Comparison of ENCODE assay signal across 8 cellular contexts in the genomic region with DNA sequence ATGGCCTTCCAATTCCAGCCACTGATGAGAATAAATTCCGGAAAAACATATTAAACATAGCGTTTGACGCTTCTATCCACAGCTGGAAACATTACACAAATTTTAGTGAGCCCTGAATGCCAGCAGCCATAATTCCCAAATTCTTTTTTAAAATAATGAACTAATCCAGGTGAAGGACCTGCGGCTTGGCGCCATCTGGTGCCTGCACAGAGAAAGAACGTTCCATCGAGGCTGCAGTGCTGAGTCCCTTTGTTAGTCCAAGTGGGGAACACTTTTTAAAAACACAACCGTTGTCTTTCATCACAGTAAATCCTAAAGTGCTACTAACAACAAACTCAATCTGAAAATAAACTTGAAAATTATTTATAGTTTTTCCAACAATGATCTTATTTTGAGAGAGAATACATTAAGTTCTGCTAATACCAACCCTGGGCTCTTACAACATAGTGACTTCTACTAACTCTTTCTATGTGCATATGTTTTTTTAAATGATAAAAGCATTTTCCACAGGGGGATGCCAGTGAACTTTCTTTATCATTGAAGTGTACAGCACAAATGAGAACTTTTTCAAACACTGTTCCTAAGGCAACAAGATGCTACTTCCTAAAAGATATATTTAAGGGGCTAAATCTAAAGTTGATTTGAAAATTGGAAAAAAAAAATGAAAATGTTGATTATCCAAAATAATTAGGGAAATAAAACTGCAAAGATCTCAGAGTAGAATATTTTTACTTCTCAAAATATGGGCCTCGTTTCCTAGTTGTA.
DNase-seq lines count a peak whose midpoint lies in the region; ATAC-seq and TF ChIP-seq lines count a peak whose summit lies in the region.

No MANE protein-coding gene starts in this region.

- H2AFZ ChIP-seq in hepatocyte = no peak overlapping the region

- H3K9me3 ChIP-seq in hepatocyte (ENCODE audit: low read depth) = no peaks in the 10 kb centered on the region

- ATAC-seq in activated CD8-positive, alpha-beta T cell treated with anti-CD3 and anti-CD28 coated beads for 36 hours = peak; percentile 55

- H3K4me3 ChIP-seq in hepatocyte = no peak overlapping the region

- no peaks in the 10 kb centered on the region for H3K36me3 Mint-ChIP-seq in activated CD8-positive, alpha-beta T cell treated with anti-CD3 and anti-CD28 coated beads for 36 hours (ENCODE audit: low read depth)

- H3K79me2 ChIP-seq in hepatocyte = no peaks in the 10 kb centered on the region

- H3K27ac ChIP-seq in hepatocyte = peak overlapping the region; percentile 7

- no peaks in the 10 kb centered on the region for H3K36me3 ChIP-seq in hepatocyte (replicated peaks; ENCODE audit: insufficient read depth, low read depth)

- no peaks in the 10 kb centered on the region for H3K4me1 Mint-ChIP-seq in activated CD8-positive, alpha-beta T cell treated with anti-CD3 and anti-CD28 coated beads for 36 hours (ENCODE audit: low read depth)

- H3K27ac Mint-ChIP-seq in activated CD8-positive, alpha-beta T cell treated with anti-CD3 and anti-CD28 coated beads for 36 hours = no peak overlapping the region

- peaks cover 21% of the 10 kb centered on the region for H3K27me3 Mint-ChIP-seq in activated CD8-positive, alpha-beta T cell treated with anti-CD3 and anti-CD28 coated beads for 36 hours

- no peaks in the 10 kb centered on the region for H3K27me3 ChIP-seq in hepatocyte

- CTCF ChIA-PET in activated CD8-positive, alpha-beta T cell treated with anti-CD3 and anti-CD28 coated beads for 36 hours (lab: Charles Lee) = interaction anchor here (0.7 to 1.6 kb wide), 8 partner anchors 11 to 679 kb away, joined by 3 to 7 read pairs (median 4); no protein-coding TSS in a partner anchor

- DNase-seq in activated T-cell treated with anti-CD3 and anti-CD28 coated beads for 24 hours (ENCODE audit: low read depth) (peak; percentile 7), M059J (ENCODE audit: low read depth) (peak; percentile 35), hepatocyte (ENCODE audit: low spot score) (peak; percentile 69), cortex of kidney (lab: John Stamatoyannopoulos, UW) (no peak)
- DNase-seq in activated T-cell treated with anti-CD3 and anti-CD28 coated beads, Interleukin-2, amount 50 U/mL, for 1 hour = no peak
- DNase-seq in activated CD8-positive, alpha-beta T cell treated with anti-CD3 and anti-CD28 coated beads for 36 hours = peak; percentile 51
- DNase-seq in stimulated activated CD4-positive, alpha-beta T cell treated with anti-CD3 and anti-CD28 coated beads, Interleukin-2, amount 100 ng/mL, for 24 hours = peak; percentile 24 to 49
- DNase-seq in central memory CD4-positive, alpha-beta T cell = no peak

- H3K4me1 ChIP-seq in hepatocyte (ENCODE audit: insufficient read depth) = no peaks in the 10 kb centered on the region

- H4K20me1 ChIP-seq in hepatocyte (ENCODE audit: insufficient read depth, poor library complexity, severe bottlenecking) = no peaks in the 10 kb centered on the region

- no peaks in the 10 kb centered on the region for H3K9me2 ChIP-seq in hepatocyte (replicated peaks; ENCODE audit: insufficient read depth)

- intact Hi-C loops in activated CD8-positive, alpha-beta T cell treated with anti-CD3 and anti-CD28 coated beads for 36 hours (cut with micrococcal nuclease) = loop anchor here (5.0 kb wide), 1 partner anchor 661 kb away; a partner anchor contains a TSS

- peak; percentile 80 for TF ChIP-seq CTCF in activated CD8-positive, alpha-beta T cell treated with anti-CD3 and anti-CD28 coated beads for 36 hours (IDR thresholded peaks at IDR 0.05)
- peak; percentile 89 for TF ChIP-seq CTCF in hepatocyte (IDR thresholded peaks at IDR 0.05; ENCODE audit: poor library complexity)

- POLR2A ChIA-PET in activated CD8-positive, alpha-beta T cell treated with anti-CD3 and anti-CD28 coated beads for 36 hours (lab: Charles Lee) = interaction anchor here (0.7 kb wide), 1 partner anchor 179 kb away, joined by 4 read pairs; no protein-coding TSS in a partner anchor

- no peaks in the 10 kb centered on the region for H3K9me3 Mint-ChIP-seq in activated CD8-positive, alpha-beta T cell treated with anti-CD3 and anti-CD28 coated beads for 36 hours

- no peak overlapping the region for H3K4me2 ChIP-seq in hepatocyte

- 19% methylated on average over 9 of the region's 9 CpGs for WGBS in hepatocyte (ENCODE audit: low lambda C conversion rate, missing lambda C conversion rate)

- no peak overlapping the region for H3K4me3 Mint-ChIP-seq in activated CD8-positive, alpha-beta T cell treated with anti-CD3 and anti-CD28 coated beads for 36 hours

Comparison
In these comparisons a context has a peak if more than half of its experiments do, and no peak if none do; other contexts are left out.
1. DNase-seq: peak in activated T-cell treated with anti-CD3 and anti-CD28 coated beads for 24 hours (single experiment), M059J (single experiment), activated CD8-positive, alpha-beta T cell treated with anti-CD3 and anti-CD28 coated beads for 36 hours (single experiment), hepatocyte (single experiment) and stimulated activated CD4-positive, alpha-beta T cell treated with anti-CD3 and anti-CD28 coated beads, Interleukin-2, amount 100 ng/mL, for 24 hours (2 of 2); none in activated T-cell treated with anti-CD3 and anti-CD28 coated beads, Interleukin-2, amount 50 U/mL, for 1 hour (single experiment), central memory CD4-positive, alpha-beta T cell (single experiment) and cortex of kidney (single experiment).